In the genomic region with DNA sequence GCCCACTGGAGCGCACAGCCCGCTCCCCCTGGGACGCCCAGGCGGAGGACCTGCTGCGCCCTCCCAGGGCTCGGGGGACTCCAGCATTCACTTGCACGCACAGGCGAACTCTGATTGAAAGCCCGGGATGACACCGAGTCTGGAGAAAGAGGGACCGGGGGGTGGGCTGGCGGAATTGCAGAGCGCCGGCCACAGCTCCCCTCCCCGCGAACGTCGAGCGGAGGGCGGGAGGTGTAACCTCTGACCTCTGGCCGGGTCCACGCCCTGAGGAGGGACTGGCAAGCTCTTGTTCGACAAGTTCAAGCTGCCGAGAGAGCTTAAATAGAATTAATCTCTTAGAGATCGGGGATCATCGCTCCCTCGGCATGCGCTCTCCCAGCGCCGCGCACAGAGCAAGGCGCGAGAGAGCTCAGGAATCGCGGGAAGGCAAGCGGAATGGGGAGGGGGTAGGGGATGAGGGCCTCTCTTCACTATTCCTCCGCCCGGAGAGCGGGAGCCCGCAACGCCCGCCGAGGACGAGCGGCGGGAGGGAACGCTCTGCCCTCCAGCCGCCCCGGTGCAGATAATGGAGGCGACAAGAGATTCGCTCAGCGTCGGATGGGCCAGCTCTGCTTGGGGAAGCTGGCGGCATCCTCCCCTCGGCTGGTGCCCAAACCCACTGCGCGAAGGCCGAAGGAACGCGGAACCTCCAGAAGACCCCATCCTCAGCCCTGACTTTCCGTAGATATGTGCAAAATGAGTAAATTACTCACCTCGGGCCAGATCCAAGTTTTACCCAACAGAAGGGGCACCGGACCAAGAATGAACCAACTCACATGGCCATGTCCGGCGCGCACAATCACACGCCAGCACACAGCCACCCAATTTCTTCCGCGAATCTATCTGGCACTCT, we compare ENCODE assay signal across 1 cellular context.
A peak's percentile ranks its signal among the peaks of the same experiment; 100 is the strongest.
TF ChIP-seq lines count a peak whose summit lies in the region.

No MANE protein-coding gene starts in this region.

TF ChIP-seq in H1, 55 proteins besides CTCF, POLR2A, EP300 and RAD21:
- TF ChIP-seq CTBP2 (IDR thresholded peaks at IDR 0.05; ENCODE audit: borderline replicate concordance, insufficient read depth, insufficient read length, low read length): peak; percentile 76
- peak; percentile 41; the same call in 1 of the 2 replicates for TF ChIP-seq RBBP5 (IDR thresholded peaks at IDR 0.05; ENCODE audit: borderline replicate concordance, low read depth, low read length)
- TF ChIP-seq, protein P1, sequence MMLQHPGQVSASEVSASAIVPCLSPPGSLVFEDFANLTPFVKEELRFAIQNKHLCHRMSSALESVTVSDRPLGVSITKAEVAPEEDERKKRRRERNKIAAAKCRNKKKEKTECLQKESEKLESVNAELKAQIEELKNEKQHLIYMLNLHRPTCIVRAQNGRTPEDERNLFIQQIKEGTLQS (IDR thresholded peaks at IDR 0.05; ENCODE audit: insufficient read depth, low read depth, low read length): no peak
- peak; percentile 88 for TF ChIP-seq RNF2 (IDR thresholded peaks at IDR 0.05; ENCODE audit: borderline replicate concordance, low read depth, low read length, missing control alignments, poor library complexity, severe bottlenecking)
- TF ChIP-seq, protein P2, sequence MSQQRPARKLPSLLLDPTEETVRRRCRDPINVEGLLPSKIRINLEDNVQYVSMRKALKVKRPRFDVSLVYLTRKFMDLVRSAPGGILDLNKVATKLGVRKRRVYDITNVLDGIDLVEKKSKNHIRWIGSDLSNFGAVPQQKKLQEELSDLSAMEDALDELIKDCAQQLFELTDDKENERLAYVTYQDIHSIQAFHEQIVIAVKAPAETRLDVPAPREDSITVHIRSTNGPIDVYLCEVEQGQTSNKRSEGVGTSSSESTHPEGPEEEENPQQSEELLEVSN (IDR thresholded peaks at IDR 0.05): peak; percentile 87
- peak; percentile 51 for TF ChIP-seq ASH2L (IDR thresholded peaks at IDR 0.05; ENCODE audit: low read length)
- TF ChIP-seq SP1 (IDR thresholded peaks at IDR 0.05; ENCODE audit: low read depth, low read length): no peak
- peak; percentile 39; the same call in 1 of the 2 replicates for TF ChIP-seq YY1 (IDR thresholded peaks at IDR 0.05; ENCODE audit: low read depth, low read length)
- peak; percentile 79 for TF ChIP-seq KDM4A (IDR thresholded peaks at IDR 0.05; ENCODE audit: low read depth, low read length, severe bottlenecking)
- TF ChIP-seq, protein P3, sequence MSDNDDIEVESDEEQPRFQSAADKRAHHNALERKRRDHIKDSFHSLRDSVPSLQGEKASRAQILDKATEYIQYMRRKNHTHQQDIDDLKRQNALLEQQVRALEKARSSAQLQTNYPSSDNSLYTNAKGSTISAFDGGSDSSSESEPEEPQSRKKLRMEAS (IDR thresholded peaks at IDR 0.05): peak; percentile 46
- TF ChIP-seq GTF2F1 (IDR thresholded peaks at IDR 0.05; ENCODE audit: borderline replicate concordance, low read depth, low read length): no peak
- TF ChIP-seq SUZ12 (IDR thresholded peaks at IDR 0.05; ENCODE audit: low read length): peak; percentile 70
